18 cellular contexts compared by ENCODE assay signal in genomic region chr4:39664828-39665731, GRCh38. TPM values are rescaled to one million over a fixed set of nuclear protein-coding genes. Genes with fewer than 3 reads are reported as not detected.
A peak's percentile ranks its signal among the peaks of the same experiment; 100 is the strongest.
DNase-seq lines count a peak whose midpoint lies in the region; ATAC-seq, FAIRE-seq and TF ChIP-seq lines count a peak whose summit lies in the region.
"Had no signal": no experiment of that assay in that cellular context is flagged by ENCODE, and none has a peak within 500 bp of the region (broad histone marks: within the 10 kb centered on the region; RNA-seq: fewer than 3 reads in every experiment).

No MANE protein-coding gene starts in this region.

- H3K27me3 ChIP-seq in HepG2 (ENCODE audit: control insufficient read depth in 1 of 2, insufficient read depth in 2 of 2, low read length in 2 of 2): no peaks in the 10 kb centered on the region
- H3K27me3 ChIP-seq: SJSA1 had no signal

- no peaks in the 10 kb centered on the region for H3K36me3 ChIP-seq in HepG2 (replicated peaks in 1 of 2; ENCODE audit: control insufficient read depth in 1 of 2, insufficient read depth in 2 of 2, low read length in 2 of 2)
- H3K36me3 ChIP-seq: SJSA1 had no signal

- no peak overlapping the region for H3K4me3 ChIP-seq in cardiac fibroblast (replicated peaks in 1 of 2; ENCODE audit: low read depth in 2 of 2, low read length in 2 of 2)
- peak overlapping the region in 1 of 3 experiments; percentile 10; a peak in 1 of 6 replicates for H3K4me3 ChIP-seq in HepG2 (replicated peaks in 1 of 3; ENCODE audit: insufficient read depth in 1 of 3, low read depth in 2 of 3, low read length in 3 of 3)
- H3K4me3 ChIP-seq: SJSA1 had no signal

- H2AFZ ChIP-seq in HepG2 (ENCODE audit: low read length): no peak overlapping the region

- FAIRE-seq in HTR-8/SVneo (lab: Jason Lieb, UNC) (peak; percentile 44), HepG2 (lab: Jason Lieb, UNC) (peak; percentile 93)
- FAIRE-seq: GM12892, TTC549 had no signal

- peak overlapping the region; percentile 67 for H3K4me2 ChIP-seq in HepG2 (ENCODE audit: low read depth, low read length)

- peak overlapping the region; percentile 56 for H3K27ac ChIP-seq in HepG2 (ENCODE audit: extremely low read length, insufficient read depth, low read length)
- H3K27ac ChIP-seq: SJSA1 had no signal

- 17% methylated on average over 3 of the region's 3 CpGs for WGBS in HepG2 (ENCODE audit: low lambda C conversion rate)

- peaks cover 26% of the 10 kb centered on the region for H3K4me1 ChIP-seq in HepG2 (ENCODE audit: insufficient read depth, low read length)

- TF ChIP-seq POLR2A in HepG2 (IDR thresholded peaks at IDR 0.05; ENCODE audit: insufficient read depth in 1 of 2, low read depth in 2 of 2, low read length in 2 of 2): no peak

- no TSS peak for BruUV-seq in HepG2 (replicated peaks; lab: Mats Ljungman, UMichigan)

- H3K9me3 ChIP-seq in HepG2 (ENCODE audit: low read length): no peaks in the 10 kb centered on the region
- H3K9me3 ChIP-seq: SJSA1 had no signal

- no peak overlapping the region; the same call in none of the 2 replicates for H3K9ac ChIP-seq in HepG2 (ENCODE audit: insufficient read depth, low read depth, low read length)

- 0 out of 4 replicates have a peak, but pooled peaks of 1 of the 2 experiments have one; percentile 13 for TF ChIP-seq EP300 in HepG2 (IDR thresholded peaks at IDR 0.05; ENCODE audit: low read depth in 2 of 2, low read length in 2 of 2)
- no peak for TF ChIP-seq EP300 in HepG2 (CRISPR knock-in tag; IDR thresholded peaks at IDR 0.05; ENCODE audit: borderline replicate concordance)

- CTCF ChIA-PET in HepG2 (lab: Yijun Ruan, JAX; ENCODE audit: low intra/inter-chr PET ratio, low total read pairs): no interaction called here

- H4K20me1 ChIP-seq in HepG2 (ENCODE audit: insufficient read depth, low read length): no peaks in the 10 kb centered on the region

- POLR2A ChIA-PET in HepG2 (lab: Yijun Ruan, JAX): interaction anchor here (1.2 to 4.0 kb wide), 3 partner anchors 27 to 138 kb away, joined by 5 to 14 read pairs (median 12); partner anchors contain the start of genes SMIM14, UBE2K and UGDH

- TF ChIP-seq CTCF in cardiac fibroblast (IDR thresholded peaks at IDR 0.05; ENCODE audit: low read depth, low read length) (no peak), HepG2 (CRISPR knock-in tag; IDR thresholded peaks at IDR 0.05) (no peak)

- ATAC-seq in HepG2 (peak; percentile 96), left cardiac atrium (no peak)
- ATAC-seq: esophagus mucosa; stimulated activated effector memory CD8-positive, alpha-beta T cell treated with anti-CD3 and anti-CD28 coated beads, Interleukin-12 subunit alpha, Interleukin-12 subunit beta, amount 100 ng/mL, for 72 hours had no signal

- intact Hi-C loops in HepG2 (cut with micrococcal nuclease; ENCODE audit: unreplicated experiment): loop anchor here (2.0 kb wide), 1 partner anchor 26 kb away; the partner anchor contains the start of gene SMIM14
- intact Hi-C loops in left cardiac atrium (cut with DNase I): no loop called here

- no peak for TF ChIP-seq RAD21 in HepG2 (CRISPR knock-in tag; IDR thresholded peaks at IDR 0.05)

- in situ Hi-C loops in HepG2 (cut with HindIII; ENCODE audit: extremely low pct_ligation_motif_present, low pct_unique_long_range_greater_than_20kb): no loop called here

- DNase-seq in AG08395 (ENCODE audit: low spot score) (peak; percentile 52), HTR-8/SVneo (ENCODE audit: insufficient read length, low spot score) (no peak), cardiac fibroblast (ENCODE audit: low read depth in 2 of 2) (peak; percentile 21 to 65), HepG2 (ENCODE audit: low spot score) (peak; percentile 89), NCI-H2196 treated with DMSO at 0.1 percent for 48 hours (lab: John Stamatoyannopoulos, UW; ENCODE audit: unreplicated experiment) (no peak), left cardiac atrium (no peak), NCI-H2107 treated with DMSO at 0.1 percent for 48 hours (lab: John Stamatoyannopoulos, UW; ENCODE audit: unreplicated experiment) (no peak)
- no peak for DNase-seq in activated CD4-positive, alpha-beta T cell treated with anti-CD3 and anti-CD28 coated beads, Interleukin-2, amount 50 U/mL, for 1 hour
- DNase-seq: activated naive CD4-positive, alpha-beta T cell treated with Interleukin-2 at 50 U/mL for 16 hours; cerebellar nuclear complex; DMS79; NCI-H2171; stimulated activated CD4-positive, alpha-beta T cell treated with anti-CD3 and anti-CD28 coated beads, Interleukin-4, amount 100 ng/mL, for 24 hours had no signal

- H3K79me2 ChIP-seq in HepG2 (ENCODE audit: insufficient read depth, low read length): no peaks in the 10 kb centered on the region

TF ChIP-seq in HepG2, 621 proteins besides CTCF, POLR2A, EP300 and RAD21 (continues in another document):
- TF ChIP-seq ZFP90 (CRISPR knock-in tag; IDR thresholded peaks at IDR 0.05; ENCODE audit: borderline replicate concordance): no peak
- TF ChIP-seq PHF21A (CRISPR knock-in tag; IDR thresholded peaks at IDR 0.05): peak; percentile 48; the same call in 1 of the 2 replicates
- TF ChIP-seq ZNF629 (CRISPR knock-in tag; conservative IDR thresholded peaks at IDR 0.05): peak; percentile 24; the same call in 1 of the 2 replicates
- TF ChIP-seq, protein P1, sequence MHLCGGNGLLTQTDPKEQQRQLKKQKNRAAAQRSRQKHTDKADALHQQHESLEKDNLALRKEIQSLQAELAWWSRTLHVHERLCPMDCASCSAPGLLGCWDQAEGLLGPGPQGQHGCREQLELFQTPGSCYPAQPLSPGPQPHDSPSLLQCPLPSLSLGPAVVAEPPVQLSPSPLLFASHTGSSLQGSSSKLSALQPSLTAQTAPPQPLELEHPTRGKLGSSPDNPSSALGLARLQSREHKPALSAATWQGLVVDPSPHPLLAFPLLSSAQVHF (CRISPR knock-in tag; IDR thresholded peaks at IDR 0.05): no peak
- TF ChIP-seq, protein P2, sequence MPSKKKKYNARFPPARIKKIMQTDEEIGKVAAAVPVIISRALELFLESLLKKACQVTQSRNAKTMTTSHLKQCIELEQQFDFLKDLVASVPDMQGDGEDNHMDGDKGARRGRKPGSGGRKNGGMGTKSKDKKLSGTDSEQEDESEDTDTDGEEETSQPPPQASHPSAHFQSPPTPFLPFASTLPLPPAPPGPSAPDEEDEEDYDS (CRISPR knock-in tag; IDR thresholded peaks at IDR 0.05): 0 out of 2 replicates have a peak, but pooled peaks have one; percentile 31
- TF ChIP-seq SMC3 (IDR thresholded peaks at IDR 0.05; ENCODE audit: low read length): 0 out of 2 replicates have a peak, but pooled peaks have one; percentile 13
- TF ChIP-seq ZNF331 (CRISPR knock-in tag; IDR thresholded peaks at IDR 0.05): peak; percentile 56; the same call in 1 of the 2 replicates

RNA-seq across cellular contexts. Expression of gene SMIM14, which starts 26.4 kb away (rescaled TPM):
- 16.3 and 26.2 TPM in 2 replicates for total RNA-seq in HepG2 (2016; rRNA removed; fragmentation: Illumina TruSeq; extraction: Trizol)
- total RNA-seq in HepG2 (2016; cell fraction: cytosol; rRNA removed; fragmentation: Illumina TruSeq; extraction: Trizol; ENCODE audit: low read depth): 2.3 and 3.0 TPM in 2 replicates
- total RNA-seq in HepG2 (2016; cell fraction: insoluble cytoplasmic fraction; rRNA removed; fragmentation: Illumina TruSeq; extraction: Trizol): 16.9 and 24.5 TPM in 2 replicates
- total RNA-seq in HepG2 (2016; cell fraction: membrane; rRNA removed; fragmentation: Illumina TruSeq; extraction: Trizol): 7.0 and 8.1 TPM in 2 replicates
- 4.2 and 6.0 TPM in 2 replicates for total RNA-seq in HepG2 (2016; cell fraction: nucleus; rRNA removed; fragmentation: Illumina TruSeq; extraction: Trizol)
- 20.1 and 28.1 TPM in 2 replicates for polyA plus RNA-seq in HepG2 (2011; rRNA removed)
- polyA plus RNA-seq in HepG2 (2011; cell fraction: cytosol; rRNA removed): 12.9 and 16.5 TPM in 2 replicates
- polyA plus RNA-seq in HepG2 (2011; cell fraction: nucleus; rRNA removed): 3.0 and 7.6 TPM in 2 replicates
- polyA plus RNA-seq in HepG2 (2012): 16.0 and 17.5 TPM in 2 replicates
- 3.3 and 4.9 TPM in 2 replicates for polyA plus RNA-seq in HepG2 (2016; cell fraction: cytosol; fragmentation: Illumina TruSeq; extraction: Trizol; ENCODE audit: low read depth)
- 22.5 and 24.5 TPM in 2 replicates for polyA plus RNA-seq in HepG2 (2016; cell fraction: insoluble cytoplasmic fraction; fragmentation: Illumina TruSeq; extraction: Trizol; ENCODE audit: low read depth)
- polyA plus RNA-seq in HepG2 (2016; cell fraction: membrane; fragmentation: Illumina TruSeq; extraction: Trizol; ENCODE audit: low read depth): 7.2 and 7.6 TPM in 2 replicates
- 12.5 and 14.8 TPM in 2 replicates for polyA plus RNA-seq in HepG2 (2016; cell fraction: nucleus; fragmentation: Illumina TruSeq; extraction: Trizol; ENCODE audit: insufficient read depth, low read depth)
- polyA minus RNA-seq in HepG2 (2011; rRNA and poly(A)+ RNA removed; ENCODE audit: low replicate concordance): 5.9 and 20.5 TPM in 2 replicates
- 18.6 and 21.3 TPM in 2 replicates for polyA minus RNA-seq in HepG2 (2011; cell fraction: cytosol; rRNA and poly(A)+ RNA removed)
- polyA minus RNA-seq in HepG2 (2011; cell fraction: nucleus; rRNA and poly(A)+ RNA removed): 4.4 and 6.1 TPM in 2 replicates
- 10 to 100 TPM; 21.7 to 22.3 TPM for total RNA-seq in left cardiac atrium

RNA-seq across cellular contexts. Expression of gene UBE2K, which starts 32.9 kb away (rescaled TPM):
- total RNA-seq in HepG2 (2016; rRNA removed; fragmentation: Illumina TruSeq; extraction: Trizol): 36.2 and 72.9 TPM in 2 replicates
- 15.9 and 16.7 TPM in 2 replicates for total RNA-seq in HepG2 (2016; cell fraction: cytosol; rRNA removed; fragmentation: Illumina TruSeq; extraction: Trizol; ENCODE audit: low read depth)
- 37.2 and 67.7 TPM in 2 replicates for total RNA-seq in HepG2 (2016; cell fraction: insoluble cytoplasmic fraction; rRNA removed; fragmentation: Illumina TruSeq; extraction: Trizol)
- total RNA-seq in HepG2 (2016; cell fraction: membrane; rRNA removed; fragmentation: Illumina TruSeq; extraction: Trizol): 41.2 and 44.3 TPM in 2 replicates
- total RNA-seq in HepG2 (2016; cell fraction: nucleus; rRNA removed; fragmentation: Illumina TruSeq; extraction: Trizol): 23.8 and 34.5 TPM in 2 replicates
- polyA plus RNA-seq in HepG2 (2011; rRNA removed): 58.7 and 81.0 TPM in 2 replicates
- 36.8 and 43.7 TPM in 2 replicates for polyA plus RNA-seq in HepG2 (2011; cell fraction: cytosol; rRNA removed)
- 9.1 and 13.3 TPM in 2 replicates for polyA plus RNA-seq in HepG2 (2011; cell fraction: nucleus; rRNA removed)
- 71.5 and 102 TPM in 2 replicates for polyA plus RNA-seq in HepG2 (2012)
- 47.8 and 57.7 TPM in 2 replicates for polyA plus RNA-seq in HepG2 (2016; cell fraction: cytosol; fragmentation: Illumina TruSeq; extraction: Trizol; ENCODE audit: low read depth)
- 134 and 143 TPM in 2 replicates for polyA plus RNA-seq in HepG2 (2016; cell fraction: insoluble cytoplasmic fraction; fragmentation: Illumina TruSeq; extraction: Trizol; ENCODE audit: low read depth)
- polyA plus RNA-seq in HepG2 (2016; cell fraction: membrane; fragmentation: Illumina TruSeq; extraction: Trizol; ENCODE audit: low read depth): 73.6 and 85.5 TPM in 2 replicates
- polyA plus RNA-seq in HepG2 (2016; cell fraction: nucleus; fragmentation: Illumina TruSeq; extraction: Trizol; ENCODE audit: insufficient read depth, low read depth): 70.9 and 90.4 TPM in 2 replicates
- 16.0 and 22.7 TPM in 2 replicates for polyA minus RNA-seq in HepG2 (2011; rRNA and poly(A)+ RNA removed; ENCODE audit: low replicate concordance)
- polyA minus RNA-seq in HepG2 (2011; cell fraction: cytosol; rRNA and poly(A)+ RNA removed): 21.4 and 25.3 TPM in 2 replicates
- polyA minus RNA-seq in HepG2 (2011; cell fraction: nucleus; rRNA and poly(A)+ RNA removed): 15.2 and 17.0 TPM in 2 replicates
- total RNA-seq in left cardiac atrium: 10 to 100 TPM; 52.2 to 60.9 TPM

Comparison
In these comparisons a context has a peak if more than half of its experiments do, and no peak if none do; other contexts are left out.
1. DNase-seq: peak in AG08395 (single experiment), cardiac fibroblast (2 of 2) and HepG2 (single experiment); none in HTR-8/SVneo (single experiment), NCI-H2196 treated with DMSO at 0.1 percent for 48 hours (single experiment), left cardiac atrium (single experiment), NCI-H2107 treated with DMSO at 0.1 percent for 48 hours (single experiment) and activated CD4-positive, alpha-beta T cell treated with anti-CD3 and anti-CD28 coated beads, Interleukin-2, amount 50 U/mL, for 1 hour (single experiment).